ENCODE assay signal across 25 cellular contexts in the genomic region with DNA sequence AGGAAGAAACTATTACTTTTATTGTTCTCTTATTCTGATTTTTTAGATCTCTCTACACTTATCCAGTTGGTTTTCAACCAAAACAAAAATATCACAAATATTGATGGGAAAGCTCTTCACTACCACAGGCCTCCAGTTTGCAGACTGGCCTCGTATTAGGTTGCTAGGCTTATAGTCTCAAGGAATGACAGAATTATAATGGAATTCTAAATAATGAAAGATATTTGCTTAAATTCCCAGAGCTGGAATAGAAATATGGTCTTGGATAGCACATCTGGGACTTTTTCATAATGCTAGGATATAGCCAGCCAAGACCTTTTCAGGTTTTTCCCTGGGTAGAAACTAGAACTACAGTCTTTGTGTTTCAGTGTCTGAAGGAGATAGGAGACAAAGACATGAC.
"Had no signal": no experiment of that assay in that cellular context is flagged by ENCODE, and none has a peak within 500 bp of the region (broad histone marks: within the 10 kb centered on the region; RNA-seq: fewer than 3 reads in every experiment).

No MANE protein-coding gene starts in this region.

- H3K36me3 ChIP-seq: left lung, lower lobe of right lung, pancreas, prostate gland, transverse colon, upper lobe of left lung, vagina had no signal

- H3K27me3 ChIP-seq: left lung, pancreas, transverse colon, upper lobe of left lung, vagina had no signal

- H3K9me3 ChIP-seq: pancreas, prostate gland, transverse colon, upper lobe of left lung, vagina had no signal

- DNase-seq: hypothalamus; immature natural killer cell; kidney; left colon; left lung; lower lobe of right lung; mammary epithelial cell; mesenchymal stem cell; naive thymus-derived CD8-positive, alpha-beta T cell; nucleus accumbens; pancreas; posterior cingulate gyrus; retina; right cardiac atrium; stimulated activated CD4-positive, alpha-beta T cell treated with anti-CD3 and anti-CD28 coated beads, Interleukin-12 subunit alpha, Interleukin-12 subunit beta, amount 100 ng/mL, for 4 hours; stimulated activated CD4-positive, alpha-beta T cell treated with anti-CD3 and anti-CD28 coated beads, Interleukin-15, amount 100 ng/mL, for 24 hours; stimulated activated CD4-positive, alpha-beta T cell treated with anti-CD3 and anti-CD28 coated beads, Interleukin-2, amount 100 ng/mL, for 24 hours; stimulated activated CD4-positive, alpha-beta T cell treated with anti-CD3 and anti-CD28 coated beads, Interleukin-4, amount 100 ng/mL, for 1 hour; stimulated activated naive B cell treated with anti-CD40 and anti-IgM and Interleukin-4, amounts not matched to agents 10 μg/mL and 1 μg/mL and 100 μg/mL, for 72 hours; substantia nigra; transverse colon; upper lobe of left lung had no signal

- H3K4me3 ChIP-seq: left lung, lower lobe of right lung, pancreas, prostate gland, skin epidermis, transverse colon, upper lobe of left lung, vagina had no signal

- H3K4me1 ChIP-seq: left lung, lower lobe of right lung, pancreas, prostate gland, transverse colon, upper lobe of left lung, vagina had no signal

- H3K27ac ChIP-seq: left lung, lower lobe of right lung, pancreas, prostate gland, skin epidermis, transverse colon, upper lobe of left lung, vagina had no signal
